ENCODE assay signal across 18 cellular contexts in the genomic region with DNA sequence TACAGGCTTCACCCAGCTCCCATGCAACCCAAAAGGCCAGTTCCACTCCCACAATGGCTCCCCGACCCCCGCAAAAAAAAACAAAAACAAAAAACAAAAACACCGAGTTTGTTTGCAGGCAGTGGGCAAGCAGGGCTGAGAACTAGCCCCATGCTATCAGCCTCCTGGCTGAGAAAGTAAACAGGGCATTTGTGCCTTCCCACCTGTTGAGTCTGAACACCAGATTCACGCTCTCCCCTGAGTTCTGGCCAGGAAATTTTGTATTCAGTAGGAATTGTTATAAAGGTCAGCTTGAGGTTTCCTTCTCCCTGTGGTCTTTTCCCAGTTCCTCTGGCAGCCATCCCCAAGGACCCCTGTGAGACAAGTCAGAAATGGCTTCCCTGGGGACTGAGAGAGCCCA.
"Had no signal": no experiment of that assay in that cellular context is flagged by ENCODE, and none has a peak within 500 bp of the region (broad histone marks: within the 10 kb centered on the region; RNA-seq: fewer than 3 reads in every experiment).

No MANE protein-coding gene starts in this region.

- H3K36me3 Mint-ChIP-seq: mesothelial cell of epicardium, naive B cell had no signal

- ATAC-seq: effector memory CD8-positive, alpha-beta T cell; foreskin keratinocyte; gastroesophageal sphincter; heart right ventricle; left cardiac atrium; left lung; left ventricle myocardium superior; lower lobe of right lung; mucosa of descending colon had no signal

- H3K27me3 Mint-ChIP-seq: effector memory CD8-positive, alpha-beta T cell; naive B cell had no signal

- H3K4me3 Mint-ChIP-seq: effector memory CD8-positive, alpha-beta T cell; mesothelial cell of epicardium; naive B cell had no signal

- H3K4me3 ChIP-seq: coronary artery, dorsolateral prefrontal cortex, esophagus muscularis mucosa, gastroesophageal sphincter, heart right ventricle, left lung, lower lobe of right lung, mucosa of descending colon had no signal

- H3K27me3 ChIP-seq: esophagus muscularis mucosa, foreskin keratinocyte, gastroesophageal sphincter, heart right ventricle, left lung had no signal

- H3K36me3 ChIP-seq: esophagus muscularis mucosa, gastroesophageal sphincter, heart right ventricle, left lung, lower lobe of right lung had no signal

- H3K27ac Mint-ChIP-seq: effector memory CD8-positive, alpha-beta T cell; mesothelial cell of epicardium; naive B cell had no signal

- H3K4me1 ChIP-seq: esophagus muscularis mucosa, foreskin keratinocyte, gastroesophageal sphincter, heart right ventricle, left lung, lower lobe of right lung had no signal

- DNase-seq: dermis blood vessel endothelial cell; dorsolateral prefrontal cortex; effector CD8-positive, alpha-beta T cell; effector memory CD8-positive, alpha-beta T cell; foreskin keratinocyte; heart right ventricle; hippocampal formation; left cardiac atrium; left lung; left ventricle myocardium superior; lower lobe of right lung; mesenchymal stem cell; mucosa of descending colon; naive B cell had no signal

- H3K27ac ChIP-seq: coronary artery, dorsolateral prefrontal cortex, esophagus muscularis mucosa, foreskin keratinocyte, gastroesophageal sphincter, heart right ventricle, left lung, lower lobe of right lung had no signal

- H3K4me1 Mint-ChIP-seq: naive B cell had no signal

- H3K9me3 ChIP-seq: esophagus muscularis mucosa, gastroesophageal sphincter, left lung, lower lobe of right lung, mucosa of descending colon had no signal
